In genomic region chr12:56159482-56160105, GRCh38 we compare ENCODE assay signal across 8 cellular contexts. TPM values are rescaled to one million over a fixed set of nuclear protein-coding genes. Genes with fewer than 3 reads are reported as not detected.
DNase-seq lines count a peak whose midpoint lies in the region; ATAC-seq, FAIRE-seq and TF ChIP-seq lines count a peak whose summit lies in the region.

No MANE protein-coding gene starts in this region.

- H2AFZ ChIP-seq in Loucy (ENCODE audit: low read length) = no peak overlapping the region

- H4K20me1 ChIP-seq in Loucy (ENCODE audit: insufficient read depth, low read length, poor library complexity, severe bottlenecking) = peaks cover 44% of the 10 kb centered on the region

- H3K9ac ChIP-seq in Loucy (ENCODE audit: low read depth, low read length, poor library complexity, severe bottlenecking) (peak overlapping the region; percentile 94), duodenal mucosa (ENCODE audit: low read depth in 1 of 2, low read length in 2 of 2) (peak overlapping the region; percentile 99 to 100)

- H3K36me3 ChIP-seq in BE2C (peaks cover 57% of the 10 kb centered on the region), Loucy (ENCODE audit: insufficient read depth, low read length) (peaks cover 50% of the 10 kb centered on the region; the same call in 1 of the 2 replicates), duodenal mucosa (ENCODE audit: control insufficient read depth in 1 of 2, insufficient read depth in 2 of 2, low read length in 2 of 2) (peaks cover 38 to 47% of the 10 kb centered on the region in 2 donors)

- H3K4me1 Mint-ChIP-seq in natural killer cell treated with Interleukin-12 subunit alpha and Interleukin-12 subunit beta and Interleukin-15 and Interleukin-18, amount 100 ng/mL, for 72 hours (ENCODE audit: low read depth in 2 of 2) = peaks cover 42 to 52% of the 10 kb centered on the region in 2 donors

- H3K36me3 Mint-ChIP-seq in natural killer cell treated with Interleukin-12 subunit alpha and Interleukin-12 subunit beta and Interleukin-15 and Interleukin-18, amount 100 ng/mL, for 72 hours = peaks cover 35% of the 10 kb centered on the region

- peak overlapping the region; percentile 93 for H3K4me2 ChIP-seq in Loucy (ENCODE audit: low read depth, low read length, poor library complexity, severe bottlenecking)

- DNase-seq in BE2C = no peak
- DNase-seq in natural killer cell treated with Interleukin-12 subunit alpha and Interleukin-12 subunit beta and Interleukin-15 and Interleukin-18, amount 100 ng/mL, for 72 hours (ENCODE audit: low spot score) = no peak
- DNase-seq in HTR-8/SVneo (ENCODE audit: insufficient read length, low spot score) = no peak
- DNase-seq in AG08396 (ENCODE audit: low spot score) = no peak

- H3K4me3 ChIP-seq in BE2C (ENCODE audit: low read depth, low read length) (peak overlapping the region; percentile 92), Loucy (ENCODE audit: low read length, poor library complexity, severe bottlenecking) (peak overlapping the region; percentile 98), duodenal mucosa (ENCODE audit: low read depth in 1 of 2, low read length in 2 of 2) (peak overlapping the region; percentile 86 to 93)

- TF ChIP-seq CTCF in BE2C (IDR thresholded peaks at IDR 0.05; ENCODE audit: low read depth, low read length) (no peak), Loucy (conservative IDR thresholded peaks at IDR 0.05; ENCODE audit: low read length) (no peak)

- H3F3A ChIP-seq in Loucy (ENCODE audit: low read depth) = no peaks in the 10 kb centered on the region

- H3K27ac Mint-ChIP-seq in natural killer cell treated with Interleukin-12 subunit alpha and Interleukin-12 subunit beta and Interleukin-15 and Interleukin-18, amount 100 ng/mL, for 72 hours = peak overlapping the region; percentile 94 to 98

- H3K27me3 ChIP-seq in BE2C = no peaks in the 10 kb centered on the region; the same call in 1 of the 2 replicates
- no peaks in the 10 kb centered on the region for H3K27me3 ChIP-seq in Loucy (ENCODE audit: insufficient read depth, low read length, poor library complexity, severe bottlenecking)
- no peaks in the 10 kb centered on the region for H3K27me3 ChIP-seq in duodenal mucosa (ENCODE audit: control insufficient read depth in 1 of 2, insufficient read depth in 2 of 2, low read length in 2 of 2)

- FAIRE-seq in HTR-8/SVneo (lab: Jason Lieb, UNC) = no peak

- no peaks in the 10 kb centered on the region; the same call in 1 of the 2 replicates for H3K4me1 ChIP-seq in BE2C
- H3K4me1 ChIP-seq in Loucy (ENCODE audit: insufficient read depth, low read length, poor library complexity, severe bottlenecking) = peaks cover 25% of the 10 kb centered on the region
- H3K4me1 ChIP-seq in duodenal mucosa (ENCODE audit: control insufficient read depth in 1 of 2, insufficient read depth in 2 of 2, low read length in 2 of 2) = peaks cover 33 to 45% of the 10 kb centered on the region in 2 donors

- H3K27ac ChIP-seq in duodenal mucosa (ENCODE audit: low read depth, low read length) = peak overlapping the region; percentile 96

- H3K79me2 ChIP-seq in Loucy (ENCODE audit: insufficient read depth, low read length) = peaks cover 52% of the 10 kb centered on the region

- H3K4me3 Mint-ChIP-seq in natural killer cell treated with Interleukin-12 subunit alpha and Interleukin-12 subunit beta and Interleukin-15 and Interleukin-18, amount 100 ng/mL, for 72 hours = peak overlapping the region; percentile 100

- H3K9me3 ChIP-seq in BE2C = no peaks in the 10 kb centered on the region
- H3K9me3 ChIP-seq in Loucy (ENCODE audit: insufficient read depth, low read depth, low read length) = no peaks in the 10 kb centered on the region
- no peaks in the 10 kb centered on the region for H3K9me3 ChIP-seq in duodenal mucosa (ENCODE audit: control insufficient read depth in 1 of 2, low read length in 2 of 2)

- ATAC-seq in natural killer cell treated with Interleukin-12 subunit alpha and Interleukin-12 subunit beta and Interleukin-15 and Interleukin-18, amount 100 ng/mL, for 72 hours = no peak
- ATAC-seq in HG02759 (IDR thresholded peaks at IDR 0.05; ENCODE audit: unreplicated experiment) = no peak
- ATAC-seq in GM21367 (IDR thresholded peaks at IDR 0.05; ENCODE audit: unreplicated experiment) = no peak

- H3K9me3 Mint-ChIP-seq in natural killer cell treated with Interleukin-12 subunit alpha and Interleukin-12 subunit beta and Interleukin-15 and Interleukin-18, amount 100 ng/mL, for 72 hours = no peaks in the 10 kb centered on the region

- no peaks in the 10 kb centered on the region for H3K9me2 ChIP-seq in Loucy (replicated peaks; ENCODE audit: low read depth, low read length)

- H3K27me3 Mint-ChIP-seq in natural killer cell treated with Interleukin-12 subunit alpha and Interleukin-12 subunit beta and Interleukin-15 and Interleukin-18, amount 100 ng/mL, for 72 hours = no peaks in the 10 kb centered on the region

RNA-seq across cellular contexts. Expression of gene MYL6, which starts 1.4 kb away (rescaled TPM):
- polyA plus RNA-seq in BE2C (2012; ENCODE audit: insufficient read depth, insufficient read length, low read depth) = 1,641 TPM
- total RNA-seq in natural killer cell treated with Interleukin-12 subunit alpha and Interleukin-12 subunit beta and Interleukin-15 and Interleukin-18, amount 100 ng/mL, for 72 hours = 1,000 to 10,000 TPM; 1,441 to 1,555 TPM

RNA-seq across cellular contexts. Expression of gene MYL6B, which starts 7.2 kb away (rescaled TPM):
- 334 TPM for polyA plus RNA-seq in BE2C (2012; ENCODE audit: insufficient read depth, insufficient read length, low read depth)
- total RNA-seq in natural killer cell treated with Interleukin-12 subunit alpha and Interleukin-12 subunit beta and Interleukin-15 and Interleukin-18, amount 100 ng/mL, for 72 hours = 10 to 100 TPM; 32.0 to 65.5 TPM

RNA-seq across cellular contexts. Expression of gene SMARCC2, which starts 29.7 kb away (rescaled TPM):
- polyA plus RNA-seq in BE2C (2012; ENCODE audit: insufficient read depth, insufficient read length, low read depth) = 57.8 TPM
- total RNA-seq in natural killer cell treated with Interleukin-12 subunit alpha and Interleukin-12 subunit beta and Interleukin-15 and Interleukin-18, amount 100 ng/mL, for 72 hours = 100 to 1,000 TPM; 102 to 166 TPM

RNA-seq across cellular contexts. Expression of gene ESYT1, which starts 31.5 kb away (rescaled TPM):
- 22.8 TPM for polyA plus RNA-seq in BE2C (2012; ENCODE audit: insufficient read depth, insufficient read length, low read depth)
- 100 to 1,000 TPM in 1 of 2 donors, 10 to 100 TPM in 1; 89.3 to 120 TPM for total RNA-seq in natural killer cell treated with Interleukin-12 subunit alpha and Interleukin-12 subunit beta and Interleukin-15 and Interleukin-18, amount 100 ng/mL, for 72 hours

RNA-seq across cellular contexts. Expression of gene ZC3H10, which starts 41.5 kb away (rescaled TPM):
- polyA plus RNA-seq in BE2C (2012; ENCODE audit: insufficient read depth, insufficient read length, low read depth) = 18.3 TPM
- 10 to 100 TPM; 11.4 to 14.9 TPM for total RNA-seq in natural killer cell treated with Interleukin-12 subunit alpha and Interleukin-12 subunit beta and Interleukin-15 and Interleukin-18, amount 100 ng/mL, for 72 hours
